Comparison of ENCODE assay signal across 20 cellular contexts in the genomic region with DNA sequence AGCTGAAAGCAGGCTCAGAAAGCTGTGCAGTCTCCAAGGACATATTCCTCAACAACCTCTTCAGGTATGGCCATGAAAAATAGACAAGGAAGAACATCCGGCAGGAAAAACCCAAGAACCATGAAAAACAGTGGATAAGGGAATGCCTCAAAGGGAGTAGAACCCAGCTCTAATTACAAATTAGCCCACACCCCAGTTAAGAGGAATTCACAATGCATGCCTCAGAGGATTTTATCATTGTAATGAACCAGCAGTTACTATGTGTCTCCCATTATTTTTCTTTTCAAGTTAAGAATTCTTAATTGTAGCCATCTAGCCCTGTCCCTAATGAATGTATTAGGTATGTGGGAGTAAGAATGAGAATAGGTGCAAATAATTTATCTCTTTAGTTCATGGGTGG. TPM values are rescaled to one million over a fixed set of nuclear protein-coding genes. Genes with fewer than 3 reads are reported as not detected.
DNase-seq lines count a peak whose midpoint lies in the region; FAIRE-seq and TF ChIP-seq lines count a peak whose summit lies in the region.
"Had no signal": no experiment of that assay in that cellular context is flagged by ENCODE, and none has a peak within 500 bp of the region (broad histone marks: within the 10 kb centered on the region; RNA-seq: fewer than 3 reads in every experiment).

No MANE protein-coding gene starts in this region.

- no peak overlapping the region for H2BK12ac ChIP-seq in H1 (ENCODE audit: low read depth, low read length)

- H2AK5ac ChIP-seq in H1 (ENCODE audit: low read depth, low read length), result no peak overlapping the region

- H3K23me2 ChIP-seq in H1 (ENCODE audit: low read depth, low read length), result no peaks in the 10 kb centered on the region

- H3K27ac ChIP-seq in HUES64 (ENCODE audit: low read depth, low read length), result peak overlapping the region; percentile 38; the same call in 1 of the 2 replicates
- no peak overlapping the region for H3K27ac ChIP-seq in H1 (ENCODE audit: low read depth, low read length)
- H3K27ac ChIP-seq in neural progenitor cell, result no peak overlapping the region
- no peak overlapping the region for H3K27ac ChIP-seq in left ventricle myocardium inferior (replicated peaks)

- H3K9ac ChIP-seq in HUES64 (ENCODE audit: low read depth, low read length) (no peak overlapping the region), H1 (replicated peaks in 1 of 4; ENCODE audit: extremely low read depth in 1 of 4, low read depth in 3 of 4, low read length in 3 of 4) (no peak overlapping the region), neural progenitor cell (no peak overlapping the region)

- H3K27ac Mint-ChIP-seq in neural progenitor cell, result no peak overlapping the region
- peak overlapping the region; percentile 77 for H3K27ac Mint-ChIP-seq in type B pancreatic cell
- H3K27ac Mint-ChIP-seq: CD4-positive, CD25-positive, alpha-beta regulatory T cell; CD8-positive, alpha-beta memory T cell had no signal

- no peaks in the 10 kb centered on the region for H3K36me3 Mint-ChIP-seq in neural progenitor cell
- no peaks in the 10 kb centered on the region for H3K36me3 Mint-ChIP-seq in type B pancreatic cell
- H3K36me3 Mint-ChIP-seq: CD4-positive, CD25-positive, alpha-beta regulatory T cell had no signal

- H2BK20ac ChIP-seq in H1 (ENCODE audit: low read length), result no peak overlapping the region

- POLR2A ChIA-PET in H1 (lab: Charles Lee; ENCODE audit: partially characterized antibody), result interaction anchor here (0.7 to 1.2 kb wide), 2 partner anchors 11 to 20 kb away, joined by 3 to 4 read pairs; a partner anchor contains a TSS

- H3K4me3 ChIP-seq in HUES64 (ENCODE audit: low read length) (no peak overlapping the region), H1 (ENCODE audit: extremely low read depth in 1 of 4, insufficient read depth in 2 of 4, low read depth in 3 of 4, low read length in 4 of 4) (no peak overlapping the region), neural progenitor cell (no peak overlapping the region), left ventricle myocardium inferior (no peak overlapping the region)
- H3K4me3 ChIP-seq: HAP-1, K562 had no signal

- CTCF ChIA-PET in H1 (lab: Charles Lee; ENCODE audit: partially characterized antibody), result interaction anchor here (1.8 kb wide), 1 partner anchor 84 kb away, joined by 5 read pairs; no protein-coding TSS in a partner anchor

- H3K4me3 Mint-ChIP-seq in neural progenitor cell (no peak overlapping the region), type B pancreatic cell (peak overlapping the region; percentile 55)
- H3K4me3 Mint-ChIP-seq: CD4-positive, CD25-positive, alpha-beta regulatory T cell; CD8-positive, alpha-beta memory T cell had no signal

- H3F3A ChIP-seq in neural progenitor cell (ENCODE audit: low read depth), result peaks cover 5% of the 10 kb centered on the region

- intact Hi-C loops in left ventricle myocardium inferior (cut with micrococcal nuclease), result no loop called here

- TF ChIP-seq RAD21 in H1 (IDR thresholded peaks at IDR 0.05 in 1 of 2, conservative IDR thresholded peaks at IDR 0.05 in 1 of 2; ENCODE audit: low read depth in 2 of 2, low read length in 2 of 2), result no peak

- H2BK120ac ChIP-seq in H1 (replicated peaks; ENCODE audit: low read depth, low read length), result no peak overlapping the region

- H3K27me3 ChIP-seq in HUES64 (ENCODE audit: insufficient read depth, low read length) (no peaks in the 10 kb centered on the region), H1 (replicated peaks in 1 of 4; ENCODE audit: control insufficient read depth in 3 of 4, extremely low read depth in 1 of 4, insufficient read depth in 3 of 4, low read length in 3 of 4) (no peaks in the 10 kb centered on the region), neural progenitor cell (no peaks in the 10 kb centered on the region), left ventricle myocardium inferior (ENCODE audit: low read depth) (peaks cover 48% of the 10 kb centered on the region)
- H3K27me3 ChIP-seq: BE2C had no signal

- H3K56ac ChIP-seq in H1 (replicated peaks; ENCODE audit: insufficient read length, low read depth, low read length), result no peak overlapping the region

- H2AFZ ChIP-seq in H1 (ENCODE audit: low read length) (peak overlapping the region; percentile 56; the same call in 1 of the 2 replicates), neural progenitor cell (replicated peaks) (peak overlapping the region; percentile 22)

- H3K79me2 ChIP-seq in H1 (ENCODE audit: control insufficient read depth in 1 of 2, insufficient read depth in 2 of 2, low read length in 2 of 2) (no peaks in the 10 kb centered on the region), neural progenitor cell (ENCODE audit: low read depth) (no peaks in the 10 kb centered on the region)

- H3K27me3 Mint-ChIP-seq in neural progenitor cell (ENCODE audit: insufficient read depth, low read depth) (peaks cover 2% of the 10 kb centered on the region), type B pancreatic cell (no peaks in the 10 kb centered on the region)

- no peak overlapping the region for H2BK15ac ChIP-seq in H1 (ENCODE audit: low read length)

- 67% methylated on average over 1 of the region's 1 CpG for WGBS in HUES64
- WGBS in H1 (ENCODE audit: extremely low coverage in 1 of 2, insufficient coverage in 1 of 2, insufficient read length in 1 of 2, insufficient replicate concordance in 2 of 2, low coverage in 1 of 2, low lambda C conversion rate in 2 of 2, missing lambda C conversion rate in 1 of 2), 2 experiments, result 77% methylated on average over 1 of the region's 1 CpG; no CpG with 5 or more reads in 1 of the 2 experiments

- H2BK5ac ChIP-seq in H1 (ENCODE audit: low read depth, low read length), result no peak overlapping the region

- DNase-seq in H1 (ENCODE audit: low read depth in 1 of 2, low spot score in 2 of 2), result no peak
- peak; percentile 55 for DNase-seq in neural progenitor cell (ENCODE audit: low spot score)
- DNase-seq in type B pancreatic cell (ENCODE audit: extremely low spot score, unreplicated experiment), result no peak
- no peak for DNase-seq in GM10266 (ENCODE audit: extremely low spot score)
- DNase-seq in left ventricle myocardium inferior, result no peak
- DNase-seq in Ammon's horn (ENCODE audit: low spot score), result no peak
- DNase-seq: BE2C; C1 segment of cervical spinal cord; CD4-positive, CD25-positive, alpha-beta regulatory T cell; CD8-positive, alpha-beta memory T cell; COR-L47; DMS 273 treated with DMSO at 0.1 percent for 48 hours; DND-41; GOT3; IMR-90 had no signal

- H3K9me3 Mint-ChIP-seq in neural progenitor cell (no peaks in the 10 kb centered on the region), type B pancreatic cell (peaks cover 5% of the 10 kb centered on the region)

- H3K4me2 ChIP-seq in H1 (ENCODE audit: insufficient read depth in 1 of 2, low read depth in 2 of 2, low read length in 2 of 2) (no peak overlapping the region), neural progenitor cell (peak overlapping the region; percentile 41)

- no peak overlapping the region for H3K14ac ChIP-seq in H1 (ENCODE audit: insufficient read length)

- H4K20me1 ChIP-seq in H1 (replicated peaks in 1 of 2; ENCODE audit: control insufficient read depth in 1 of 2, insufficient read depth in 2 of 2, low read length in 2 of 2), result no peaks in the 10 kb centered on the region
- no peaks in the 10 kb centered on the region for H4K20me1 ChIP-seq in neural progenitor cell (ENCODE audit: low read depth)

- H3K23ac ChIP-seq in H1 (ENCODE audit: insufficient read length), result no peak overlapping the region

- TF ChIP-seq CTCF in H1 (IDR thresholded peaks at IDR 0.05; ENCODE audit: control extremely low read depth in 1 of 3, insufficient read depth in 1 of 3, low read depth in 1 of 3, low read length in 3 of 3) (no peak), neural progenitor cell (IDR thresholded peaks at IDR 0.05) (no peak), type B pancreatic cell (conservative IDR thresholded peaks at IDR 0.05) (no peak), GM10266 (IDR thresholded peaks at IDR 0.05; ENCODE audit: control insufficient read depth, insufficient read depth, low read depth, missing control alignments) (no peak), left ventricle myocardium inferior (IDR thresholded peaks at IDR 0.05; ENCODE audit: borderline replicate concordance) (no peak)

- H3K4me1 Mint-ChIP-seq in neural progenitor cell, result no peaks in the 10 kb centered on the region
- peaks cover 10% of the 10 kb centered on the region for H3K4me1 Mint-ChIP-seq in type B pancreatic cell (ENCODE audit: unreplicated experiment)
- H3K4me1 Mint-ChIP-seq: CD4-positive, CD25-positive, alpha-beta regulatory T cell; CD8-positive, alpha-beta memory T cell had no signal

- peaks cover 21% of the 10 kb centered on the region for H3K4me1 ChIP-seq in HUES64 (ENCODE audit: insufficient read depth, low read length)
- peaks cover 0 to 5% (median 2%) of the 10 kb centered on the region in 4 experiments; a peak in 4 of 7 replicates for H3K4me1 ChIP-seq in H1 (replicated peaks in 1 of 4; ENCODE audit: control insufficient read depth in 3 of 4, insufficient read depth in 4 of 4, low read length in 3 of 4)
- H3K4me1 ChIP-seq in neural progenitor cell, result peaks cover 15% of the 10 kb centered on the region
- H3K4me1 ChIP-seq in left ventricle myocardium inferior, result no peaks in the 10 kb centered on the region
- H3K4me1 ChIP-seq: BE2C had no signal

- H4K5ac ChIP-seq in H1 (ENCODE audit: insufficient read length, low read depth, low read length), result no peak overlapping the region

- no peak overlapping the region for H3K4ac ChIP-seq in H1 (replicated peaks; ENCODE audit: insufficient read length, low read depth, low read length)

- no peaks in the 10 kb centered on the region for H3K36me3 ChIP-seq in HUES64 (ENCODE audit: insufficient read depth, low read length)
- no peaks in the 10 kb centered on the region for H3K36me3 ChIP-seq in H1 (ENCODE audit: control insufficient read depth in 2 of 4, insufficient read depth in 4 of 4, low read length in 3 of 4)
- H3K36me3 ChIP-seq in neural progenitor cell, result no peaks in the 10 kb centered on the region
- H3K36me3 ChIP-seq in left ventricle myocardium inferior, result no peaks in the 10 kb centered on the region
- H3K36me3 ChIP-seq: BE2C, HAP-1 had no signal

- no peak for TF ChIP-seq EP300 in H1 (IDR thresholded peaks at IDR 0.05; ENCODE audit: borderline replicate concordance in 1 of 2, low read depth in 2 of 2, low read length in 2 of 2)

- H4K91ac ChIP-seq in H1 (replicated peaks; ENCODE audit: insufficient read length, low read length), result no peak overlapping the region

- no peak overlapping the region for H4K8ac ChIP-seq in H1 (ENCODE audit: extremely low read depth, insufficient read depth, low read length)

- no peak for FAIRE-seq in H1 (lab: Jason Lieb, UNC)
- FAIRE-seq: GM12891, GM19239, K562 had no signal

- H3K79me1 ChIP-seq in H1 (ENCODE audit: low read depth, low read length), result no peaks in the 10 kb centered on the region

- TF ChIP-seq POLR2A in H1 (IDR thresholded peaks at IDR 0.05; ENCODE audit: control extremely low read depth in 1 of 2, low read depth in 2 of 2, low read length in 2 of 2), result no peak

- no peaks in the 10 kb centered on the region for H3K9me3 ChIP-seq in HUES64 (ENCODE audit: insufficient read depth, low read depth, low read length)
- H3K9me3 ChIP-seq in H1 (ENCODE audit: insufficient read depth in 2 of 2, low read depth in 1 of 2, low read length in 1 of 2), result 0 out of 4 replicates have a peak, but pooled peaks cover 0 to 2% of the 10 kb centered on the region in 2 experiments
- H3K9me3 ChIP-seq in neural progenitor cell (ENCODE audit: low read depth), result no peaks in the 10 kb centered on the region
- H3K9me3 ChIP-seq in left ventricle myocardium inferior (replicated peaks), result no peaks in the 10 kb centered on the region
- H3K9me3 ChIP-seq: BE2C, HAP-1 had no signal

- no peak overlapping the region for H3K18ac ChIP-seq in H1 (ENCODE audit: extremely low read depth, low read length)

RNA-seq across cellular contexts. Expression of a gene that starts 19.7 kb away (rescaled TPM):
- 42.3 TPM for polyA plus RNA-seq in HUES64 (2013, experiment 1 of 2)
- polyA plus RNA-seq in HUES64 (2013, experiment 2 of 2), result 41.4 TPM
- total RNA-seq in H1 (2021; fragmentation: NEBNext Ultra II Directional; extraction: Animal tissue kit (Norgen Biotek cat#: 25700)), result 71.8 and 73.6 TPM in 2 replicates
- polyA plus RNA-seq in H1 (2011; rRNA removed), result 15.9 and 23.3 TPM in 2 replicates
- 29.5 TPM for polyA plus RNA-seq in H1 (2011; cell fraction: cytosol; rRNA removed)
- polyA plus RNA-seq in H1 (2011; cell fraction: nucleus; rRNA removed), result 18.5 TPM
- polyA plus RNA-seq in H1 (2012, experiment 1 of 2), result 24.4 to 51.4 TPM (median 34.8 TPM) in 4 replicates
- polyA plus RNA-seq in H1 (2012, experiment 2 of 2), result 1.9 TPM
- polyA plus RNA-seq in H1 (2013, experiment 1 of 2), result 30.0 TPM
- polyA plus RNA-seq in H1 (2013, experiment 2 of 2), result 33.5 TPM
- polyA minus RNA-seq in H1 (2011; rRNA and poly(A)+ RNA removed), result 84.8 and 117 TPM in 2 replicates
- polyA minus RNA-seq in H1 (2011; cell fraction: cytosol; rRNA and poly(A)+ RNA removed), result 53.6 TPM
- 47.9 TPM for polyA minus RNA-seq in H1 (2011; cell fraction: nucleus; rRNA and poly(A)+ RNA removed)
- 47.2 and 53.4 TPM in 2 replicates for total RNA-seq in neural progenitor cell (ENCODE audit: low replicate concordance)
- 47.3 and 50.8 TPM in 2 replicates for total RNA-seq in type B pancreatic cell (ENCODE audit: low replicate concordance)
- 13.8 TPM for total RNA-seq in left ventricle myocardium inferior
